1 cellular context compared by ENCODE assay signal in genomic region chr1:112634367-112634766, GRCh38.
TF ChIP-seq lines count a peak whose summit lies in the region.

No MANE protein-coding gene starts in this region.

TF ChIP-seq in HEK293, 187 proteins besides CTCF, POLR2A, EP300 and RAD21 (continued from another document and continues in another):
- TF ChIP-seq PATZ1 (tag by site-specific recombination; IDR thresholded peaks at IDR 0.05), result no peak
- TF ChIP-seq ZNF639 (tag by site-specific recombination; IDR thresholded peaks at IDR 0.05), result no peak
- TF ChIP-seq ZNF221 (tag by site-specific recombination; IDR thresholded peaks at IDR 0.05; ENCODE audit: borderline replicate concordance), result no peak
- no peak for TF ChIP-seq MYNN (tag by site-specific recombination; IDR thresholded peaks at IDR 0.05; ENCODE audit: borderline replicate concordance)
- peak; percentile 61; the same call in 1 of the 2 replicates for TF ChIP-seq OSR2 (tag by site-specific recombination; IDR thresholded peaks at IDR 0.05)
- TF ChIP-seq ZNF549 (tag by site-specific recombination; IDR thresholded peaks at IDR 0.05), result no peak
- TF ChIP-seq ZNF513 (tag by site-specific recombination; IDR thresholded peaks at IDR 0.05), result no peak
- no peak for TF ChIP-seq ZNF426 (tag by site-specific recombination; IDR thresholded peaks at IDR 0.05)
- TF ChIP-seq ZNF350 (tag by site-specific recombination; IDR thresholded peaks at IDR 0.05), result no peak
- TF ChIP-seq GLIS1 (tag by site-specific recombination; IDR thresholded peaks at IDR 0.05), result no peak
- TF ChIP-seq ZNF48 (tag by site-specific recombination; IDR thresholded peaks at IDR 0.05), result no peak
- TF ChIP-seq GLI2 (tag by site-specific recombination; IDR thresholded peaks at IDR 0.05; ENCODE audit: borderline replicate concordance, low read depth), result no peak
- no peak for TF ChIP-seq ZNF785 (tag by site-specific recombination; IDR thresholded peaks at IDR 0.05)
- no peak for TF ChIP-seq PRDM2 (tag by site-specific recombination; IDR thresholded peaks at IDR 0.05; ENCODE audit: borderline replicate concordance)
- TF ChIP-seq ZNF354C (tag by site-specific recombination; IDR thresholded peaks at IDR 0.05; ENCODE audit: borderline replicate concordance, low read depth), result no peak
- no peak for TF ChIP-seq YY2 (tag by site-specific recombination; IDR thresholded peaks at IDR 0.05)
- no peak for TF ChIP-seq ZBTB44 (tag by site-specific recombination; IDR thresholded peaks at IDR 0.05)
- TF ChIP-seq ZXDB (tag by site-specific recombination; IDR thresholded peaks at IDR 0.05), result peak; percentile 20; the same call in 1 of the 2 replicates
- TF ChIP-seq SP2 (tag by site-specific recombination; IDR thresholded peaks at IDR 0.05), result no peak
- no peak for TF ChIP-seq ZNF473 (tag by site-specific recombination; IDR thresholded peaks at IDR 0.05)
- no peak for TF ChIP-seq ZBTB17 (tag by site-specific recombination; IDR thresholded peaks at IDR 0.05)
- TF ChIP-seq ZNF416 (tag by site-specific recombination; IDR thresholded peaks at IDR 0.05), result no peak
- no peak for TF ChIP-seq ZIC2 (tag by site-specific recombination; IDR thresholded peaks at IDR 0.05)
- TF ChIP-seq ZBTB6 (tag by site-specific recombination; IDR thresholded peaks at IDR 0.05), result no peak
- no peak for TF ChIP-seq ZNF248 (tag by site-specific recombination; IDR thresholded peaks at IDR 0.05)
- no peak for TF ChIP-seq ZNF302 (tag by site-specific recombination; IDR thresholded peaks at IDR 0.05; ENCODE audit: low read depth)
- TF ChIP-seq ZBTB11 (tag by site-specific recombination; conservative IDR thresholded peaks at IDR 0.05; ENCODE audit: low read depth), result no peak
- no peak for TF ChIP-seq ZEB2 (tag by site-specific recombination; IDR thresholded peaks at IDR 0.05)
- TF ChIP-seq ZBTB7A (tag by site-specific recombination; IDR thresholded peaks at IDR 0.05; ENCODE audit: low read depth), result no peak
- TF ChIP-seq PRDM4 (tag by site-specific recombination; IDR thresholded peaks at IDR 0.05), result no peak
- TF ChIP-seq ZNF169 (tag by site-specific recombination; IDR thresholded peaks at IDR 0.05), result no peak
- TF ChIP-seq ZNF624 (tag by site-specific recombination; IDR thresholded peaks at IDR 0.05), result no peak
- TF ChIP-seq ZFP41 (tag by site-specific recombination; IDR thresholded peaks at IDR 0.05; ENCODE audit: borderline replicate concordance), result no peak
- TF ChIP-seq TCF7L2 (IDR thresholded peaks at IDR 0.05; ENCODE audit: borderline replicate concordance, low read depth, low read length), result peak; percentile 85
- TF ChIP-seq ZNF391 (tag by site-specific recombination; IDR thresholded peaks at IDR 0.05; ENCODE audit: borderline replicate concordance, low read depth), result no peak
- TF ChIP-seq ZNF560 (tag by site-specific recombination; IDR thresholded peaks at IDR 0.05; ENCODE audit: borderline replicate concordance), result no peak
- TF ChIP-seq SP3 (tag by site-specific recombination; IDR thresholded peaks at IDR 0.05), result no peak
- no peak for TF ChIP-seq ZNF561 (tag by site-specific recombination; IDR thresholded peaks at IDR 0.05; ENCODE audit: borderline replicate concordance)
- TF ChIP-seq ZNF837 (tag by site-specific recombination; IDR thresholded peaks at IDR 0.05), result no peak
- no peak for TF ChIP-seq ZNF157 (tag by site-specific recombination; IDR thresholded peaks at IDR 0.05)
- no peak for TF ChIP-seq ZNF146 (tag by site-specific recombination; IDR thresholded peaks at IDR 0.05)
- TF ChIP-seq YY1 (tag by site-specific recombination; IDR thresholded peaks at IDR 0.05), result no peak
- TF ChIP-seq ZNF211 (tag by site-specific recombination; IDR thresholded peaks at IDR 0.05; ENCODE audit: low read depth), result no peak
- TF ChIP-seq ZNF266 (tag by site-specific recombination; IDR thresholded peaks at IDR 0.05; ENCODE audit: low read depth), result no peak
- TF ChIP-seq ZNF514 (tag by site-specific recombination; IDR thresholded peaks at IDR 0.05), result no peak
- no peak for TF ChIP-seq REPIN1 (tag by site-specific recombination; IDR thresholded peaks at IDR 0.05; ENCODE audit: low read depth)
- no peak for TF ChIP-seq ZNF555 (tag by site-specific recombination; conservative IDR thresholded peaks at IDR 0.05)
- TF ChIP-seq ZNF214 (tag by site-specific recombination; IDR thresholded peaks at IDR 0.05; ENCODE audit: borderline replicate concordance), result no peak
